Comparison of ENCODE assay signal across 25 cellular contexts in the genomic region with DNA sequence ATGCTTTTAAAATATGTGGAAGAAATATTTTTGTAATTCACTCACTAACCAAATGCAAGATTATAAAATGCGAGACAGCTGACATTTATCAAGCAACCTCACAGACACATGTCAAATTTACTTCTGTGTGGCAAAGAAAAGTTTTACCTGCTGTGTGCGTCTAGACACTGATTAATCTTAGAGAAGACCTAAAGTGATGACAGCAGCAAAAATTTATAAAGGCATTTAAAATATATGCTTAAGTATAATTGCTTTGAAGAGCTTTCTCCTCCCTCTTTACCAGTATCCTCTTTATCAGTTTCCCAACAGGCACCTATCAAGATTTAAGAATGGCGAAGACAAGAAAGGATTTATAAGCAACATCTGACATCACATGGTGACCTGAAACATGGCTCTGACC.
"Had no signal": no experiment of that assay in that cellular context is flagged by ENCODE, and none has a peak within 500 bp of the region (broad histone marks: within the 10 kb centered on the region; RNA-seq: fewer than 3 reads in every experiment).

No MANE protein-coding gene starts in this region.

- DNase-seq: activated CD4-positive, alpha-beta T cell treated with anti-CD3 and anti-CD28 coated beads for 36 hours; activated CD4-positive, alpha-beta T cell treated with anti-CD3 and anti-CD28 coated beads, Interleukin-2, amount 50 U/mL, for 4 hours; activated effector memory CD4-positive, alpha-beta T cell treated with anti-CD3 and anti-CD28 coated beads, Interleukin-2, amount 50 U/mL, for 16 hours; activated naive CD4-positive, alpha-beta T cell treated with anti-CD3 and anti-CD28 coated beads, Interleukin-2, amount 10 ng/mL, durations not matched to agents 7 days and 5 days; aorta; brain microvascular endothelial cell; caudate nucleus; effector memory CD4-positive, alpha-beta T cell; gastrocnemius medialis; head of caudate nucleus; hypothalamus; left ventricle myocardium inferior; nucleus accumbens; spleen; stimulated activated CD4-positive, alpha-beta T cell treated with anti-CD3 and anti-CD28 coated beads, Interleukin-4, amount 100 ng/mL, for 1 hour; stimulated activated naive CD4-positive, alpha-beta T cell; T1000; upper lobe of left lung had no signal

- H3K9me3 Mint-ChIP-seq: activated naive CD4-positive, alpha-beta T cell treated with anti-CD3 and anti-CD28 coated beads, Interleukin-2, amount 10 ng/mL, durations not matched to agents 7 days and 5 days; mesothelial cell of epicardium; nephron; WTC11 had no signal

- ATAC-seq: activated CD4-positive, alpha-beta T cell treated with anti-CD3 and anti-CD28 coated beads for 36 hours; gastrocnemius medialis; sciatic nerve; WTC11 had no signal

- H3K4me3 ChIP-seq: esophagus muscularis mucosa, gastrocnemius medialis, left ventricle myocardium inferior, spleen, thoracic aorta, upper lobe of left lung had no signal

- FAIRE-seq: colon had no signal

- H3K27ac ChIP-seq: brain microvascular endothelial cell, esophagus muscularis mucosa, gastrocnemius medialis, left ventricle myocardium inferior, spleen, thoracic aorta, upper lobe of left lung had no signal

- H3K4me3 Mint-ChIP-seq: activated CD4-positive, alpha-beta T cell treated with anti-CD3 and anti-CD28 coated beads for 36 hours; activated naive CD4-positive, alpha-beta T cell treated with anti-CD3 and anti-CD28 coated beads, Interleukin-2, amount 10 ng/mL, durations not matched to agents 7 days and 5 days; mesothelial cell of epicardium; nephron; WTC11 had no signal

- H3K4me1 Mint-ChIP-seq: activated CD4-positive, alpha-beta T cell treated with anti-CD3 and anti-CD28 coated beads for 36 hours; activated naive CD4-positive, alpha-beta T cell treated with anti-CD3 and anti-CD28 coated beads, Interleukin-2, amount 10 ng/mL, durations not matched to agents 7 days and 5 days; nephron; WTC11 had no signal

- H3K4me1 ChIP-seq: esophagus muscularis mucosa, gastrocnemius medialis, left ventricle myocardium inferior, upper lobe of left lung had no signal

- H3K27me3 Mint-ChIP-seq: activated CD4-positive, alpha-beta T cell treated with anti-CD3 and anti-CD28 coated beads for 36 hours; activated naive CD4-positive, alpha-beta T cell treated with anti-CD3 and anti-CD28 coated beads, Interleukin-2, amount 10 ng/mL, durations not matched to agents 7 days and 5 days had no signal

- H3K27ac Mint-ChIP-seq: activated CD4-positive, alpha-beta T cell treated with anti-CD3 and anti-CD28 coated beads for 36 hours; activated naive CD4-positive, alpha-beta T cell treated with anti-CD3 and anti-CD28 coated beads, Interleukin-2, amount 10 ng/mL, durations not matched to agents 7 days and 5 days; nephron; WTC11 had no signal

- H3K27me3 ChIP-seq: brain microvascular endothelial cell, esophagus muscularis mucosa, gastrocnemius medialis, spleen, upper lobe of left lung had no signal

- H3K9me3 ChIP-seq: esophagus muscularis mucosa, gastrocnemius medialis, left ventricle myocardium inferior, spleen, thoracic aorta, upper lobe of left lung had no signal
